In the genomic region with DNA sequence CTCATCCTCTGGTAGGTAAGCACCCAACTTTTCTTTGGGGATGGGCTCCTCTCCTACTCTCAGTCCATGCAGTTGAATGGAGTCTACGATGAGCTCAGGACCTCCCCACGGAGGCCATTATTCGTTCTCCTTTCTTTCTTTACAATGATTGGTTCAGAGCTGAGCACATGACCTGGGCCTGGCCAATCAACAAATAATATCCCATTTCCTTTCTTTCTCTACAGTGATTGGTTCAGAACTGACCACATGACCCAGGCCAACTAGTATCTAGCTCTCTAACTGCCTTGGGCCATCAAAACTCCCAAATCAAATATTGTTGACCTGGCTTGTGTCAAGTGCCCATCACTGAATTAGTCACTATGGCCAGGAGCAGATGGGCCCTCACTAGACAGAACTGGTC, we compare ENCODE assay signal across 26 cellular contexts.
"Had no signal": no experiment of that assay in that cellular context is flagged by ENCODE, and none has a peak within 500 bp of the region (broad histone marks: within the 10 kb centered on the region; RNA-seq: fewer than 3 reads in every experiment).

No MANE protein-coding gene starts in this region.

- H3K9me3 Mint-ChIP-seq: mesothelial cell of epicardium had no signal

- H3K4me1 ChIP-seq: adrenal gland, ascending aorta, heart left ventricle, parathyroid adenoma, thyroid gland, upper lobe of right lung had no signal

- H3K4me1 Mint-ChIP-seq: mesothelial cell of epicardium had no signal

- FAIRE-seq: endometrium, islet of Langerhans, TTC549 had no signal

- H3K4me3 ChIP-seq: adrenal gland, ascending aorta, heart left ventricle, thyroid gland, upper lobe of right lung had no signal

- H3K27me3 ChIP-seq: adrenal gland, ascending aorta, brain microvascular endothelial cell, thyroid gland, upper lobe of right lung had no signal

- H3K36me3 ChIP-seq: adrenal gland, ascending aorta, brain microvascular endothelial cell, heart left ventricle, thyroid gland, upper lobe of right lung, WERI-Rb-1 had no signal

- H3K79me2 ChIP-seq: parathyroid adenoma had no signal

- H3K27ac ChIP-seq: adrenal gland, ascending aorta, brain microvascular endothelial cell, heart left ventricle, parathyroid adenoma, thyroid gland, upper lobe of right lung, WERI-Rb-1 had no signal

- H3K9me3 ChIP-seq: adrenal gland, ascending aorta, heart left ventricle, thyroid gland, upper lobe of right lung had no signal

- H2AFZ ChIP-seq: parathyroid adenoma had no signal

- H3K27ac Mint-ChIP-seq: activated CD8-positive, alpha-beta T cell treated with anti-CD3 and anti-CD28 coated beads, Interleukin-2, amount 10 ng/mL, durations not matched to agents 7 days and 5 days; activated naive CD4-positive, alpha-beta T cell treated with anti-CD3 and anti-CD28 coated beads, Interleukin-2, amount 50 U/mL, for 72 hours; dendritic cell treated with granulocyte-macrophage colony-stimulating factor and Interleukin-4, amounts not matched to agents 40 ng/mL and 50 ng/mL, for 4 days; mesothelial cell of epicardium; natural killer cell treated with Interleukin-12 subunit alpha and Interleukin-12 subunit beta and Interleukin-15 and Interleukin-18, amount 100 ng/mL, for 72 hours had no signal

- H3K9ac ChIP-seq: parathyroid adenoma had no signal

- H3K36me3 Mint-ChIP-seq: activated naive CD4-positive, alpha-beta T cell treated with anti-CD3 and anti-CD28 coated beads, Interleukin-2, amount 50 U/mL, for 72 hours; mesothelial cell of epicardium; natural killer cell treated with Interleukin-12 subunit alpha and Interleukin-12 subunit beta and Interleukin-15 and Interleukin-18, amount 100 ng/mL, for 72 hours had no signal

- DNase-seq: activated CD4-positive, alpha-beta T cell treated with anti-CD3 and anti-CD28 coated beads for 1 hour; activated CD4-positive, alpha-beta T cell treated with anti-CD3 and anti-CD28 coated beads, Interleukin-2, amount 50 U/mL, for 1 hour; activated CD8-positive, alpha-beta T cell treated with anti-CD3 and anti-CD28 coated beads, Interleukin-2, amount 10 ng/mL, durations not matched to agents 7 days and 5 days; adrenal gland; brain microvascular endothelial cell; caudate nucleus; effector CD4-positive, alpha-beta T cell; heart left ventricle; left ventricle myocardium superior; mammary epithelial cell; right cardiac atrium; stimulated activated CD4-positive, alpha-beta T cell treated with anti-CD3 and anti-CD28 coated beads, Interleukin-12 subunit alpha, Interleukin-12 subunit beta, amount 100 ng/mL, for 4 hours; stimulated activated CD4-positive, alpha-beta T cell treated with anti-CD3 and anti-CD28 coated beads, Interleukin-4, amount 100 ng/mL, for 4 hours; stimulated activated naive CD8-positive, alpha-beta T cell treated with anti-CD3 and anti-CD28 coated beads, Interleukin-15, Interleukin-2, amounts not matched to agents 100 U/mL and 50 U/mL, for 24 hours; thyroid gland; upper lobe of right lung; WERI-Rb-1 had no signal

- ATAC-seq: activated CD8-positive, alpha-beta T cell treated with anti-CD3 and anti-CD28 coated beads, Interleukin-2, amount 10 ng/mL, durations not matched to agents 7 days and 5 days; activated naive CD4-positive, alpha-beta T cell treated with anti-CD3 and anti-CD28 coated beads, Interleukin-2, amount 50 U/mL, for 72 hours; left ventricle myocardium superior; right cardiac atrium; stimulated activated naive CD8-positive, alpha-beta T cell treated with anti-CD3 and anti-CD28 coated beads, Interleukin-15, Interleukin-2, amounts not matched to agents 100 U/mL and 50 U/mL, for 24 hours; upper lobe of right lung had no signal

- H3K4me3 Mint-ChIP-seq: activated CD8-positive, alpha-beta T cell treated with anti-CD3 and anti-CD28 coated beads, Interleukin-2, amount 10 ng/mL, durations not matched to agents 7 days and 5 days; dendritic cell treated with granulocyte-macrophage colony-stimulating factor and Interleukin-4, amounts not matched to agents 40 ng/mL and 50 ng/mL, for 4 days; mesothelial cell of epicardium; natural killer cell treated with Interleukin-12 subunit alpha and Interleukin-12 subunit beta and Interleukin-15 and Interleukin-18, amount 100 ng/mL, for 72 hours had no signal
